6 cellular contexts compared by ENCODE assay signal in genomic region chr1:181987996-181988395, GRCh38.
"Had no signal": no experiment of that assay in that cellular context is flagged by ENCODE, and none has a peak within 500 bp of the region (broad histone marks: within the 10 kb centered on the region; RNA-seq: fewer than 3 reads in every experiment).

No MANE protein-coding gene starts in this region.

- DNase-seq: GM23248, H7, HCEC 1CT, IMR-90 had no signal

- H3K4me3 ChIP-seq: GM23248 had no signal

- H3K4me2 ChIP-seq: KMS-11 had no signal

- H3K9ac ChIP-seq: GM23248, KMS-11 had no signal

- H2AFZ ChIP-seq: GM23248 had no signal

- FAIRE-seq: HTR-8/SVneo had no signal

- H3K27ac ChIP-seq: GM23248, KMS-11 had no signal
